1 cellular context compared by ENCODE assay signal in genomic region chr13:79658333-79658975, GRCh38.
TF ChIP-seq lines count a peak whose summit lies in the region.

No MANE protein-coding gene starts in this region.

TF ChIP-seq in GM23338, 12 proteins besides CTCF, POLR2A, EP300 and RAD21 (continued from another document):
- TF ChIP-seq ZNF462 (CRISPR knock-in tag; IDR thresholded peaks at IDR 0.05) = no peak
- TF ChIP-seq, protein P1, sequence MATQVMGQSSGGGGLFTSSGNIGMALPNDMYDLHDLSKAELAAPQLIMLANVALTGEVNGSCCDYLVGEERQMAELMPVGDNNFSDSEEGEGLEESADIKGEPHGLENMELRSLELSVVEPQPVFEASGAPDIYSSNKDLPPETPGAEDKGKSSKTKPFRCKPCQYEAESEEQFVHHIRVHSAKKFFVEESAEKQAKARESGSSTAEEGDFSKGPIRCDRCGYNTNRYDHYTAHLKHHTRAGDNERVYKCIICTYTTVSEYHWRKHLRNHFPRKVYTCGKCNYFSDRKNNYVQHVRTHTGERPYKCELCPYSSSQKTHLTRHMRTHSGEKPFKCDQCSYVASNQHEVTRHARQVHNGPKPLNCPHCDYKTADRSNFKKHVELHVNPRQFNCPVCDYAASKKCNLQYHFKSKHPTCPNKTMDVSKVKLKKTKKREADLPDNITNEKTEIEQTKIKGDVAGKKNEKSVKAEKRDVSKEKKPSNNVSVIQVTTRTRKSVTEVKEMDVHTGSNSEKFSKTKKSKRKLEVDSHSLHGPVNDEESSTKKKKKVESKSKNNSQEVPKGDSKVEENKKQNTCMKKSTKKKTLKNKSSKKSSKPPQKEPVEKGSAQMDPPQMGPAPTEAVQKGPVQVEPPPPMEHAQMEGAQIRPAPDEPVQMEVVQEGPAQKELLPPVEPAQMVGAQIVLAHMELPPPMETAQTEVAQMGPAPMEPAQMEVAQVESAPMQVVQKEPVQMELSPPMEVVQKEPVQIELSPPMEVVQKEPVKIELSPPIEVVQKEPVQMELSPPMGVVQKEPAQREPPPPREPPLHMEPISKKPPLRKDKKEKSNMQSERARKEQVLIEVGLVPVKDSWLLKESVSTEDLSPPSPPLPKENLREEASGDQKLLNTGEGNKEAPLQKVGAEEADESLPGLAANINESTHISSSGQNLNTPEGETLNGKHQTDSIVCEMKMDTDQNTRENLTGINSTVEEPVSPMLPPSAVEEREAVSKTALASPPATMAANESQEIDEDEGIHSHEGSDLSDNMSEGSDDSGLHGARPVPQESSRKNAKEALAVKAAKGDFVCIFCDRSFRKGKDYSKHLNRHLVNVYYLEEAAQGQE (IDR thresholded peaks at IDR 0.05; ENCODE audit: unreplicated experiment) = no peak
- TF ChIP-seq EZH2 (IDR thresholded peaks at IDR 0.05; ENCODE audit: low read depth, unreplicated experiment) = no peak
- TF ChIP-seq NANOG (IDR thresholded peaks at IDR 0.05; ENCODE audit: borderline replicate concordance) = no peak
- TF ChIP-seq CREB1 (CRISPR knock-in tag; IDR thresholded peaks at IDR 0.05; ENCODE audit: low read depth) = no peak
- no peak for TF ChIP-seq ZNF331 (CRISPR knock-in tag; IDR thresholded peaks at IDR 0.05; ENCODE audit: low read depth)
- TF ChIP-seq EZH2phosphoT487 (IDR thresholded peaks at IDR 0.05; ENCODE audit: unreplicated experiment) = no peak
